ENCODE assay signal across 17 cellular contexts in the genomic region with DNA sequence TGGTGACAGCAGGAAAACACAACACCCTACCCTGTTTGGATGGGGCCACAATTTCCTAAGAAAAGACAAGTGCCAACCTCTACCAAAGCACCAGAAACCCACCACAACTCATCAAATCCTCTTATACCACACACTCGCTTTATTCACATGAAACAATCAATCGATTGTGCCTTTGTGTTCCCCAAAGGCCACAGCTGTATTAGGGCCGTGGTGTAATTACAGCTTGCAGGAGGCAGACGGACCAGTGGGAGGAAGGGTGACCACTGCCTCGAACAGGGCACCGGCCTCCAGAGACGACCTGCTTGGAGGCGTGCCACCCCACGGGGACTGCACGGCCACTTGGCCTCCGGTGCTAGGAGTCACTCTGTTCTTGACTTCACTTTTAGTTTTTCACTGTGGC.
A peak's percentile ranks its signal among the peaks of the same experiment; 100 is the strongest.
DNase-seq lines count a peak whose midpoint lies in the region; ATAC-seq and TF ChIP-seq lines count a peak whose summit lies in the region.
"Had no signal": no experiment of that assay in that cellular context is flagged by ENCODE, and none has a peak within 500 bp of the region (broad histone marks: within the 10 kb centered on the region; RNA-seq: fewer than 3 reads in every experiment).

No MANE protein-coding gene starts in this region.

- no peaks in the 10 kb centered on the region for H3K9me2 ChIP-seq in GM23338 (ENCODE audit: insufficient read depth)

- peaks cover 4% of the 10 kb centered on the region for H3K27me3 Mint-ChIP-seq in GM23338 (ENCODE audit: insufficient read depth, low read depth, poor library complexity)
- no peaks in the 10 kb centered on the region for H3K27me3 Mint-ChIP-seq in activated CD8-positive, alpha-beta T cell treated with anti-CD3 and anti-CD28 coated beads for 36 hours

- intact Hi-C loops in activated CD8-positive, alpha-beta T cell treated with anti-CD3 and anti-CD28 coated beads for 36 hours (cut with micrococcal nuclease) = no loop called here

- no peaks in the 10 kb centered on the region for H3K36me3 ChIP-seq in GM23338 (ENCODE audit: insufficient read depth)
- H3K36me3 ChIP-seq: Peyer's patch had no signal

- H3F3A ChIP-seq in GM23338 (replicated peaks; ENCODE audit: low read depth) = no peaks in the 10 kb centered on the region

- POLR2A ChIA-PET in activated CD8-positive, alpha-beta T cell treated with anti-CD3 and anti-CD28 coated beads for 36 hours (lab: Charles Lee) = no interaction called here

- no peak overlapping the region for H3K4me2 ChIP-seq in GM23338
- H3K4me2 ChIP-seq: KMS-11 had no signal

- no peak overlapping the region for H3K4me3 Mint-ChIP-seq in GM23338
- H3K4me3 Mint-ChIP-seq in activated CD8-positive, alpha-beta T cell treated with anti-CD3 and anti-CD28 coated beads for 36 hours = no peak overlapping the region

- H2AFZ ChIP-seq in GM23338 = no peak overlapping the region

- H3K27me3 ChIP-seq in GM23338 (ENCODE audit: insufficient read depth) = no peaks in the 10 kb centered on the region
- no peaks in the 10 kb centered on the region for H3K27me3 ChIP-seq in layer of hippocampus (ENCODE audit: control insufficient read depth, insufficient read depth, low read length)
- H3K27me3 ChIP-seq: Peyer's patch had no signal

- no peaks in the 10 kb centered on the region for H3K9me3 Mint-ChIP-seq in GM23338
- H3K9me3 Mint-ChIP-seq in activated CD8-positive, alpha-beta T cell treated with anti-CD3 and anti-CD28 coated beads for 36 hours = no peaks in the 10 kb centered on the region

- H3K36me3 Mint-ChIP-seq in GM23338 (ENCODE audit: low read depth) = no peaks in the 10 kb centered on the region
- H3K36me3 Mint-ChIP-seq in activated CD8-positive, alpha-beta T cell treated with anti-CD3 and anti-CD28 coated beads for 36 hours (ENCODE audit: low read depth) = peaks cover 7% of the 10 kb centered on the region

- no peak overlapping the region for H3K4me3 ChIP-seq in GM23338
- H3K4me3 ChIP-seq: Peyer's patch had no signal

- no peaks in the 10 kb centered on the region for H4K20me1 ChIP-seq in GM23338 (replicated peaks; ENCODE audit: insufficient read depth)

- H3K4me1 ChIP-seq in GM23338 (ENCODE audit: insufficient read depth) = peaks cover 39% of the 10 kb centered on the region

- H3K4me1 Mint-ChIP-seq in GM23338 = peaks cover 48% of the 10 kb centered on the region
- H3K4me1 Mint-ChIP-seq in activated CD8-positive, alpha-beta T cell treated with anti-CD3 and anti-CD28 coated beads for 36 hours (ENCODE audit: low read depth) = no peaks in the 10 kb centered on the region

- CTCF ChIA-PET in activated CD8-positive, alpha-beta T cell treated with anti-CD3 and anti-CD28 coated beads for 36 hours (lab: Charles Lee) = interaction anchor here (1.1 to 1.2 kb wide), 2 partner anchors 9 to 230 kb away, joined by 3 to 4 read pairs; no protein-coding TSS in a partner anchor

- no peak overlapping the region; the same call in 1 of the 2 replicates for H3K27ac Mint-ChIP-seq in GM23338
- no peak overlapping the region for H3K27ac Mint-ChIP-seq in activated CD8-positive, alpha-beta T cell treated with anti-CD3 and anti-CD28 coated beads for 36 hours

- H3K27ac ChIP-seq in GM23338 (ENCODE audit: low read depth) (0 out of 2 replicates have a peak overlapping the region, but pooled peaks have one; percentile 40), caudate nucleus (ENCODE audit: low read depth, low read length) (no peak overlapping the region), layer of hippocampus (ENCODE audit: low read depth, low read length) (peak overlapping the region; percentile 42)
- H3K27ac ChIP-seq: C4-2B, KMS-11, Peyer's patch had no signal

- no peaks in the 10 kb centered on the region for H3K79me2 ChIP-seq in GM23338 (replicated peaks; ENCODE audit: insufficient read depth)

- no peak for TF ChIP-seq CTCF in GM23338 (conservative IDR thresholded peaks at IDR 0.05; ENCODE audit: low read depth in 2 of 2)
- no peak for TF ChIP-seq CTCF in activated CD8-positive, alpha-beta T cell treated with anti-CD3 and anti-CD28 coated beads for 36 hours (IDR thresholded peaks at IDR 0.05)

- no peak for DNase-seq in GM23338 (ENCODE audit: low spot score)
- DNase-seq in caudate nucleus (lab: John Stamatoyannopoulos, UW) = peak in 35 of 61 donors; percentile 8 to 56 (median 27)
- peak; percentile 64 for DNase-seq in putamen (ENCODE audit: low spot score)
- DNase-seq in activated CD8-positive, alpha-beta T cell treated with anti-CD3 and anti-CD28 coated beads for 36 hours = no peak
- no peak for DNase-seq in LoVo (ENCODE audit: low spot score)
- no peak for DNase-seq in glomerular visceral epithelial cell (ENCODE audit: extremely low spot score)
- DNase-seq: Caco-2, MM.1S, NCI-H1417, NCI-H2081, NCI-H510A treated with DMSO at 0.1 percent for 48 hours, Peyer's patch, SHP77 had no signal

- ATAC-seq in GM23338 = no peak
- no peak for ATAC-seq in activated CD8-positive, alpha-beta T cell treated with anti-CD3 and anti-CD28 coated beads for 36 hours
- no peak for ATAC-seq in GM18502 (IDR thresholded peaks at IDR 0.05; ENCODE audit: poor library complexity, unreplicated experiment)

TF ChIP-seq in GM23338, 12 proteins besides CTCF, POLR2A, EP300 and RAD21 (continues in another document):
- no peak for TF ChIP-seq STAT1 (IDR thresholded peaks at IDR 0.05; ENCODE audit: unreplicated experiment)
- TF ChIP-seq, protein P1, sequence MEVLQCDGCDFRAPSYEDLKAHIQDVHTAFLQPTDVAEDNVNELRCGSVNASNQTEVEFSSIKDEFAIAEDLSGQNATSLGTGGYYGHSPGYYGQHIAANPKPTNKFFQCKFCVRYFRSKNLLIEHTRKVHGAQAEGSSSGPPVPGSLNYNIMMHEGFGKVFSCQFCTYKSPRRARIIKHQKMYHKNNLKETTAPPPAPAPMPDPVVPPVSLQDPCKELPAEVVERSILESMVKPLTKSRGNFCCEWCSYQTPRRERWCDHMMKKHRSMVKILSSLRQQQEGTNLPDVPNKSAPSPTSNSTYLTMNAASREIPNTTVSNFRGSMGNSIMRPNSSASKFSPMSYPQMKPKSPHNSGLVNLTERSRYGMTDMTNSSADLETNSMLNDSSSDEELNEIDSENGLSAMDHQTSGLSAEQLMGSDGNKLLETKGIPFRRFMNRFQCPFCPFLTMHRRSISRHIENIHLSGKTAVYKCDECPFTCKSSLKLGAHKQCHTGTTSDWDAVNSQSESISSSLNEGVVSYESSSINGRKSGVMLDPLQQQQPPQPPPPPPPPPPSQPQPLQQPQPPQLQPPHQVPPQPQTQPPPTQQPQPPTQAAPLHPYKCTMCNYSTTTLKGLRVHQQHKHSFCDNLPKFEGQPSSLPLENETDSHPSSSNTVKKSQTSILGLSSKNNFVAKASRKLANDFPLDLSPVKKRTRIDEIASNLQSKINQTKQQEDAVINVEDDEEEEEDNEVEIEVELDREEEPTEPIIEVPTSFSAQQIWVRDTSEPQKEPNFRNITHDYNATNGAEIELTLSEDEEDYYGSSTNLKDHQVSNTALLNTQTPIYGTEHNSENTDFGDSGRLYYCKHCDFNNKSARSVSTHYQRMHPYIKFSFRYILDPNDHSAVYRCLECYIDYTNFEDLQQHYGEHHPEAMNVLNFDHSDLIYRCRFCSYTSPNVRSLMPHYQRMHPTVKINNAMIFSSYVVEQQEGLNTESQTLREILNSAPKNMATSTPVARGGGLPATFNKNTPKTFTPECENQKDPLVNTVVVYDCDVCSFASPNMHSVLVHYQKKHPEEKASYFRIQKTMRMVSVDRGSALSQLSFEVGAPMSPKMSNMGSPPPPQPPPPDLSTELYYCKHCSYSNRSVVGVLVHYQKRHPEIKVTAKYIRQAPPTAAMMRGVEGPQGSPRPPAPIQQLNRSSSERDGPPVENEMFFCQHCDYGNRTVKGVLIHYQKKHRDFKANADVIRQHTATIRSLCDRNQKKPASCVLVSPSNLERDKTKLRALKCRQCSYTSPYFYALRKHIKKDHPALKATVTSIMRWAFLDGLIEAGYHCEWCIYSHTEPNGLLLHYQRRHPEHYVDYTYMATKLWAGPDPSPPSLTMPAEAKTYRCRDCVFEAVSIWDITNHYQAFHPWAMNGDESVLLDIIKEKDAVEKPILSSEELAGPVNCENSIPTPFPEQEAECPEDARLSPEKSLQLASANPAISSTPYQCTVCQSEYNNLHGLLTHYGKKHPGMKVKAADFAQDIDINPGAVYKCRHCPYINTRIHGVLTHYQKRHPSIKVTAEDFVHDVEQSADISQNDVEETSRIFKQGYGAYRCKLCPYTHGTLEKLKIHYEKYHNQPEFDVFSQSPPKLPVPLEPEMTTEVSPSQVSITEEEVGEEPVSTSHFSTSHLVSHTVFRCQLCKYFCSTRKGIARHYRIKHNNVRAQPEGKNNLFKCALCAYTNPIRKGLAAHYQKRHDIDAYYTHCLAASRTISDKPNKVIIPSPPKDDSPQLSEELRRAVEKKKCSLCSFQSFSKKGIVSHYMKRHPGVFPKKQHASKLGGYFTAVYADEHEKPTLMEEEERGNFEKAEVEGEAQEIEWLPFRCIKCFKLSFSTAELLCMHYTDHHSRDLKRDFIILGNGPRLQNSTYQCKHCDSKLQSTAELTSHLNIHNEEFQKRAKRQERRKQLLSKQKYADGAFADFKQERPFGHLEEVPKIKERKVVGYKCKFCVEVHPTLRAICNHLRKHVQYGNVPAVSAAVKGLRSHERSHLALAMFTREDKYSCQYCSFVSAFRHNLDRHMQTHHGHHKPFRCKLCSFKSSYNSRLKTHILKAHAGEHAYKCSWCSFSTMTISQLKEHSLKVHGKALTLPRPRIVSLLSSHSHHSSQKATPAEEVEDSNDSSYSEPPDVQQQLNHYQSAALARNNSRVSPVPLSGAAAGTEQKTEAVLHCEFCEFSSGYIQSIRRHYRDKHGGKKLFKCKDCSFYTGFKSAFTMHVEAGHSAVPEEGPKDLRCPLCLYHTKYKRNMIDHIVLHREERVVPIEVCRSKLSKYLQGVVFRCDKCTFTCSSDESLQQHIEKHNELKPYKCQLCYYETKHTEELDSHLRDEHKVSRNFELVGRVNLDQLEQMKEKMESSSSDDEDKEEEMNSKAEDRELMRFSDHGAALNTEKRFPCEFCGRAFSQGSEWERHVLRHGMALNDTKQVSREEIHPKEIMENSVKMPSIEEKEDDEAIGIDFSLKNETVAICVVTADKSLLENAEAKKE (CRISPR knock-in tag; IDR thresholded peaks at IDR 0.05) = no peak
- TF ChIP-seq POLR2AphosphoS5 (IDR thresholded peaks at IDR 0.05; ENCODE audit: low read depth) = no peak
- TF ChIP-seq, protein P2, sequence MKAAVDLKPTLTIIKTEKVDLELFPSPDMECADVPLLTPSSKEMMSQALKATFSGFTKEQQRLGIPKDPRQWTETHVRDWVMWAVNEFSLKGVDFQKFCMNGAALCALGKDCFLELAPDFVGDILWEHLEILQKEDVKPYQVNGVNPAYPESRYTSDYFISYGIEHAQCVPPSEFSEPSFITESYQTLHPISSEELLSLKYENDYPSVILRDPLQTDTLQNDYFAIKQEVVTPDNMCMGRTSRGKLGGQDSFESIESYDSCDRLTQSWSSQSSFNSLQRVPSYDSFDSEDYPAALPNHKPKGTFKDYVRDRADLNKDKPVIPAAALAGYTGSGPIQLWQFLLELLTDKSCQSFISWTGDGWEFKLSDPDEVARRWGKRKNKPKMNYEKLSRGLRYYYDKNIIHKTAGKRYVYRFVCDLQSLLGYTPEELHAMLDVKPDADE (IDR thresholded peaks at IDR 0.05) = no peak
- TF ChIP-seq ZNF114 (CRISPR knock-in tag; IDR thresholded peaks at IDR 0.05) = no peak
- TF ChIP-seq NANOG (IDR thresholded peaks at IDR 0.05; ENCODE audit: borderline replicate concordance) = no peak
- TF ChIP-seq CREB1 (CRISPR knock-in tag; IDR thresholded peaks at IDR 0.05; ENCODE audit: low read depth) = no peak

Comparison
In these comparisons a context has a peak if more than half of its experiments do, and no peak if none do; other contexts are left out.
1. DNase-seq: peak in caudate nucleus (35 of 61) and putamen (single experiment); none in GM23338 (single experiment), activated CD8-positive, alpha-beta T cell treated with anti-CD3 and anti-CD28 coated beads for 36 hours (single experiment), LoVo (single experiment) and glomerular visceral epithelial cell (single experiment).